In genomic region chr4:4407299-4408131, GRCh38 we compare ENCODE assay signal across 2 cellular contexts.
TF ChIP-seq lines count a peak whose summit lies in the region.

No MANE protein-coding gene starts in this region.

TF ChIP-seq in IMR-90, 13 proteins besides CTCF, POLR2A, EP300 and RAD21:
- TF ChIP-seq NFE2L2 (IDR thresholded peaks at IDR 0.05; ENCODE audit: low read depth, low read length) (no peak), FOS (IDR thresholded peaks at IDR 0.05; ENCODE audit: low read depth, low read length) (no peak), ELK1 (IDR thresholded peaks at IDR 0.05; ENCODE audit: borderline replicate concordance, low read depth, low read length) (no peak), RFX5 (IDR thresholded peaks at IDR 0.05; ENCODE audit: low read depth, low read length) (no peak), USF2 (IDR thresholded peaks at IDR 0.05; ENCODE audit: low read depth, low read length) (no peak), MXI1 (IDR thresholded peaks at IDR 0.05; ENCODE audit: borderline replicate concordance, low read depth, low read length) (no peak), CEBPB (IDR thresholded peaks at IDR 0.05; ENCODE audit: low read depth, low read length) (no peak), BHLHE40 (IDR thresholded peaks at IDR 0.05; ENCODE audit: low read depth, low read length) (no peak), MAFK (IDR thresholded peaks at IDR 0.05; ENCODE audit: low read depth, low read length) (no peak), SMC3 (IDR thresholded peaks at IDR 0.05; ENCODE audit: low read depth, low read length) (no peak), MAZ (IDR thresholded peaks at IDR 0.05; ENCODE audit: borderline replicate concordance, low read depth, low read length) (no peak), RCOR1 (IDR thresholded peaks at IDR 0.05; ENCODE audit: insufficient replicate concordance, low read length) (no peak), CHD1 (IDR thresholded peaks at IDR 0.05; ENCODE audit: low read depth, low read length) (no peak)

TF ChIP-seq in HepG2, 621 proteins besides CTCF, POLR2A, EP300 and RAD21:
- TF ChIP-seq ARID2 (CRISPR knock-in tag; IDR thresholded peaks at IDR 0.05; ENCODE audit: borderline replicate concordance) (no peak), FLYWCH1 (CRISPR knock-in tag; IDR thresholded peaks at IDR 0.05) (no peak), PPARG (CRISPR knock-in tag; conservative IDR thresholded peaks at IDR 0.05) (no peak), PCBP2 (optimal IDR thresholded peaks at IDR 0.05; ENCODE audit: low read depth, low read length, poor library complexity, severe bottlenecking) (no peak), SNAPC2 (CRISPR knock-in tag; IDR thresholded peaks at IDR 0.05) (no peak), ZBTB7A (CRISPR knock-in tag; IDR thresholded peaks at IDR 0.05) (no peak)
